ENCODE assay signal across 34 cellular contexts in genomic region chr22:17818649-17819048, GRCh38.
"Had no signal": no experiment of that assay in that cellular context is flagged by ENCODE, and none has a peak within 500 bp of the region (broad histone marks: within the 10 kb centered on the region; RNA-seq: fewer than 3 reads in every experiment).

No MANE protein-coding gene starts in this region.

- H3K4me1 Mint-ChIP-seq: activated B cell treated with CpG ODN at 0.5 μM for 24 hours; activated CD4-positive, alpha-beta memory T cell treated with anti-CD3 and anti-CD28 coated beads, Interleukin-2, amount 10 ng/mL, durations not matched to agents 7 days and 5 days; activated CD4-positive, alpha-beta T cell treated with anti-CD3 and anti-CD28 coated beads, Interleukin-2, amount 10 ng/mL, durations not matched to agents 24 days and 14 days; activated CD8-positive, alpha-beta memory T cell treated with anti-CD3 and anti-CD28 coated beads, Interleukin-2, amount 10 ng/mL, durations not matched to agents 7 days and 5 days; activated naive CD4-positive, alpha-beta T cell treated with anti-CD3 and anti-CD28 coated beads, Interleukin-2, amount 10 ng/mL, durations not matched to agents 7 days and 5 days; activated naive CD4-positive, alpha-beta T cell treated with anti-CD3 and anti-CD28 coated beads, Interleukin-2, amount 50 U/mL, for 24 hours; activated naive CD8-positive, alpha-beta T cell treated with anti-CD3 and anti-CD28 coated beads, Interleukin-2, amount 10 ng/mL, durations not matched to agents 7 days and 5 days; brain; central memory CD8-positive, alpha-beta T cell had no signal

- H3K36me3 Mint-ChIP-seq: activated CD8-positive, alpha-beta memory T cell treated with anti-CD3 and anti-CD28 coated beads, Interleukin-2, amount 10 ng/mL, durations not matched to agents 7 days and 5 days; activated naive CD4-positive, alpha-beta T cell treated with anti-CD3 and anti-CD28 coated beads, Interleukin-2, amount 10 ng/mL, durations not matched to agents 7 days and 5 days; activated naive CD4-positive, alpha-beta T cell treated with anti-CD3 and anti-CD28 coated beads, Interleukin-2, amount 50 U/mL, for 24 hours; activated naive CD8-positive, alpha-beta T cell; activated naive CD8-positive, alpha-beta T cell treated with anti-CD3 and anti-CD28 coated beads, Interleukin-2, amount 10 ng/mL, durations not matched to agents 7 days and 5 days had no signal

- H3K27ac Mint-ChIP-seq: activated B cell treated with CpG ODN at 0.5 μM for 24 hours; activated CD4-positive, alpha-beta memory T cell treated with anti-CD3 and anti-CD28 coated beads, Interleukin-2, amount 10 ng/mL, durations not matched to agents 7 days and 5 days; activated CD4-positive, alpha-beta T cell treated with anti-CD3 and anti-CD28 coated beads, Interleukin-2, amount 10 ng/mL, durations not matched to agents 24 days and 14 days; activated CD8-positive, alpha-beta memory T cell treated with anti-CD3 and anti-CD28 coated beads, Interleukin-2, amount 10 ng/mL, durations not matched to agents 7 days and 5 days; activated CD8-positive, alpha-beta T cell treated with anti-CD3 and anti-CD28 coated beads, Interleukin-2, amount 10 ng/mL, durations not matched to agents 7 days and 5 days; activated naive CD4-positive, alpha-beta T cell treated with anti-CD3 and anti-CD28 coated beads, Interleukin-2, amount 10 ng/mL, durations not matched to agents 7 days and 5 days; activated naive CD4-positive, alpha-beta T cell treated with anti-CD3 and anti-CD28 coated beads, Interleukin-2, amount 50 U/mL, for 24 hours; activated naive CD8-positive, alpha-beta T cell; activated naive CD8-positive, alpha-beta T cell treated with anti-CD3 and anti-CD28 coated beads, Interleukin-2, amount 10 ng/mL, durations not matched to agents 7 days and 5 days; activated naive CD8-positive, alpha-beta T cell treated with anti-CD3 and anti-CD28 coated beads, Interleukin-2, amount 50 U/mL, for 24 hours; activated T-cell treated with anti-CD3 and anti-CD28 coated beads, Interleukin-2, amount 50 U/mL, for 24 hours; activated T-helper 2 cell treated with anti-CD3 and anti-CD28 coated beads, Interferon-gamma antibody, Interleukin-2, Interleukin-4, amounts not matched to agents 10 μg/mL and 5 μg/mL and 100 μg/mL, durations not matched to agents 14 hours and 24 hours and 36 hours; brain; T-helper 1 cell treated with Interleukin-12 subunit alpha and Interleukin-12 subunit beta and Interleukin-4 antibody, amounts not matched to agents 30 μg/mL and 1 μg/mL, for 36 hours; T-helper 2 cell treated with Interferon-gamma antibody and Interleukin-4, amounts not matched to agents 5 μg/mL and 100 μg/mL, for 36 hours had no signal

- H3K27me3 ChIP-seq: ascending aorta, cardiac muscle cell had no signal

- H3K4me3 ChIP-seq: ascending aorta, cardiac muscle cell had no signal

- H3K9me3 Mint-ChIP-seq: activated B cell treated with CpG ODN at 0.5 μM for 24 hours; activated CD4-positive, alpha-beta memory T cell treated with anti-CD3 and anti-CD28 coated beads, Interleukin-2, amount 10 ng/mL, durations not matched to agents 7 days and 5 days; activated CD4-positive, alpha-beta T cell treated with anti-CD3 and anti-CD28 coated beads, Interleukin-2, amount 10 ng/mL, durations not matched to agents 24 days and 14 days; activated naive CD4-positive, alpha-beta T cell treated with anti-CD3 and anti-CD28 coated beads, Interleukin-2, amount 10 ng/mL, durations not matched to agents 7 days and 5 days; activated naive CD4-positive, alpha-beta T cell treated with anti-CD3 and anti-CD28 coated beads, Interleukin-2, amount 50 U/mL, for 24 hours; activated naive CD8-positive, alpha-beta T cell treated with anti-CD3 and anti-CD28 coated beads, Interleukin-2, amount 10 ng/mL, durations not matched to agents 7 days and 5 days; activated naive CD8-positive, alpha-beta T cell treated with anti-CD3 and anti-CD28 coated beads, Interleukin-2, amount 50 U/mL, for 24 hours; activated T-cell treated with anti-CD3 and anti-CD28 coated beads, Interleukin-2, amount 50 U/mL, for 24 hours; activated T-helper 2 cell treated with anti-CD3 and anti-CD28 coated beads, Interferon-gamma antibody, Interleukin-2, Interleukin-4, amounts not matched to agents 10 μg/mL and 5 μg/mL and 100 μg/mL, durations not matched to agents 14 hours and 24 hours and 36 hours; brain; central memory CD8-positive, alpha-beta T cell; T-helper 1 cell treated with Interleukin-12 subunit alpha and Interleukin-12 subunit beta and Interleukin-4 antibody, amounts not matched to agents 30 μg/mL and 1 μg/mL, for 36 hours; T-helper 2 cell treated with Interferon-gamma antibody and Interleukin-4, amounts not matched to agents 5 μg/mL and 100 μg/mL, for 36 hours had no signal

- DNase-seq: activated B cell treated with CpG ODN at 0.5 μM for 24 hours; activated CD4-positive, alpha-beta memory T cell treated with anti-CD3 and anti-CD28 coated beads, Interleukin-2, amount 10 ng/mL, durations not matched to agents 7 days and 5 days; activated CD4-positive, alpha-beta T cell treated with anti-CD3 and anti-CD28 coated beads for 4 hours; activated CD4-positive, alpha-beta T cell treated with anti-CD3 and anti-CD28 coated beads, Interleukin-2, amount 10 ng/mL, durations not matched to agents 24 days and 14 days; activated CD4-positive, alpha-beta T cell treated with anti-CD3 and anti-CD28 coated beads, Interleukin-2, amount 50 U/mL, for 1 hour; activated CD4-positive, alpha-beta T cell treated with anti-CD3 and anti-CD28 coated beads, Interleukin-2, amount 50 U/mL, for 4 hours; activated CD4-positive, CD25-positive, alpha-beta regulatory T cell treated with anti-CD3 and anti-CD28 coated beads, Interleukin-2, amount 50 U/mL, for 72 hours; activated CD8-positive, alpha-beta memory T cell treated with anti-CD3 and anti-CD28 coated beads for 24 hours; activated CD8-positive, alpha-beta memory T cell treated with anti-CD3 and anti-CD28 coated beads, Interleukin-2, amount 10 ng/mL, durations not matched to agents 7 days and 5 days; activated CD8-positive, alpha-beta memory T cell treated with anti-CD3 and anti-CD28 coated beads, Interleukin-2, amount 50 U/mL, for 48 hours; activated CD8-positive, alpha-beta T cell treated with anti-CD3 and anti-CD28 coated beads, Interleukin-2, amount 10 ng/mL, durations not matched to agents 7 days and 5 days; activated effector memory CD4-positive, alpha-beta T cell treated with Interleukin-2 at 50 U/mL for 16 hours; activated gamma-delta T cell; activated naive CD4-positive, alpha-beta T cell treated with anti-CD3 and anti-CD28 coated beads, Interleukin-2, amount 10 ng/mL, durations not matched to agents 7 days and 5 days; activated naive CD4-positive, alpha-beta T cell treated with Interleukin-2 at 50 U/mL for 16 hours; activated naive CD8-positive, alpha-beta T cell treated with anti-CD3 and anti-CD28 coated beads, Interleukin-2, amount 10 ng/mL, durations not matched to agents 7 days and 5 days; activated naive CD8-positive, alpha-beta T cell treated with anti-CD3 and anti-CD28 coated beads, Interleukin-2, amount 50 U/mL, for 24 hours; activated T-cell treated with anti-CD3 and anti-CD28 coated beads, Interleukin-2, amount 50 U/mL, for 24 hours; activated T-cell treated with anti-CD3 and anti-CD28 coated beads, Interleukin-2, amount 50 U/mL, for 48 hours; amygdala; caudate nucleus; cerebellar nuclear complex; T-helper 1 cell; T-helper 2 cell; T-helper 9 cell had no signal

- H3K4me3 Mint-ChIP-seq: activated B cell treated with CpG ODN at 0.5 μM for 24 hours; activated CD4-positive, alpha-beta memory T cell treated with anti-CD3 and anti-CD28 coated beads, Interleukin-2, amount 10 ng/mL, durations not matched to agents 7 days and 5 days; activated CD4-positive, alpha-beta T cell treated with anti-CD3 and anti-CD28 coated beads, Interleukin-2, amount 10 ng/mL, durations not matched to agents 24 days and 14 days; activated CD8-positive, alpha-beta memory T cell treated with anti-CD3 and anti-CD28 coated beads, Interleukin-2, amount 10 ng/mL, durations not matched to agents 7 days and 5 days; activated CD8-positive, alpha-beta T cell treated with anti-CD3 and anti-CD28 coated beads, Interleukin-2, amount 10 ng/mL, durations not matched to agents 7 days and 5 days; activated naive CD4-positive, alpha-beta T cell treated with anti-CD3 and anti-CD28 coated beads, Interleukin-2, amount 10 ng/mL, durations not matched to agents 7 days and 5 days; activated naive CD4-positive, alpha-beta T cell treated with anti-CD3 and anti-CD28 coated beads, Interleukin-2, amount 50 U/mL, for 24 hours; activated naive CD8-positive, alpha-beta T cell; activated naive CD8-positive, alpha-beta T cell treated with anti-CD3 and anti-CD28 coated beads, Interleukin-2, amount 10 ng/mL, durations not matched to agents 7 days and 5 days; activated naive CD8-positive, alpha-beta T cell treated with anti-CD3 and anti-CD28 coated beads, Interleukin-2, amount 50 U/mL, for 24 hours; activated T-cell treated with anti-CD3 and anti-CD28 coated beads, Interleukin-2, amount 50 U/mL, for 24 hours; brain; central memory CD8-positive, alpha-beta T cell; T-helper 1 cell treated with Interleukin-12 subunit alpha and Interleukin-12 subunit beta and Interleukin-4 antibody, amounts not matched to agents 30 μg/mL and 1 μg/mL, for 36 hours; T-helper 2 cell treated with Interferon-gamma antibody and Interleukin-4, amounts not matched to agents 5 μg/mL and 100 μg/mL, for 36 hours had no signal

- ATAC-seq: activated CD8-positive, alpha-beta memory T cell treated with anti-CD3 and anti-CD28 coated beads, Interleukin-2, amount 10 ng/mL, durations not matched to agents 7 days and 5 days; activated CD8-positive, alpha-beta T cell treated with anti-CD3 and anti-CD28 coated beads, Interleukin-2, amount 10 ng/mL, durations not matched to agents 7 days and 5 days; activated naive CD8-positive, alpha-beta T cell treated with anti-CD3 and anti-CD28 coated beads, Interleukin-2, amount 50 U/mL, for 24 hours had no signal

- H3K27me3 Mint-ChIP-seq: activated B cell treated with CpG ODN at 0.5 μM for 24 hours; activated CD4-positive, alpha-beta memory T cell treated with anti-CD3 and anti-CD28 coated beads, Interleukin-2, amount 10 ng/mL, durations not matched to agents 7 days and 5 days; activated CD4-positive, alpha-beta T cell treated with anti-CD3 and anti-CD28 coated beads, Interleukin-2, amount 10 ng/mL, durations not matched to agents 24 days and 14 days; activated CD8-positive, alpha-beta memory T cell treated with anti-CD3 and anti-CD28 coated beads, Interleukin-2, amount 10 ng/mL, durations not matched to agents 7 days and 5 days; activated naive CD4-positive, alpha-beta T cell treated with anti-CD3 and anti-CD28 coated beads, Interleukin-2, amount 10 ng/mL, durations not matched to agents 7 days and 5 days; activated naive CD4-positive, alpha-beta T cell treated with anti-CD3 and anti-CD28 coated beads, Interleukin-2, amount 50 U/mL, for 24 hours; activated naive CD8-positive, alpha-beta T cell; activated naive CD8-positive, alpha-beta T cell treated with anti-CD3 and anti-CD28 coated beads, Interleukin-2, amount 10 ng/mL, durations not matched to agents 7 days and 5 days; activated naive CD8-positive, alpha-beta T cell treated with anti-CD3 and anti-CD28 coated beads, Interleukin-2, amount 50 U/mL, for 24 hours; activated T-cell treated with anti-CD3 and anti-CD28 coated beads, Interleukin-2, amount 50 U/mL, for 24 hours; brain; central memory CD8-positive, alpha-beta T cell had no signal
